8 cellular contexts compared by ENCODE assay signal in the genomic region with DNA sequence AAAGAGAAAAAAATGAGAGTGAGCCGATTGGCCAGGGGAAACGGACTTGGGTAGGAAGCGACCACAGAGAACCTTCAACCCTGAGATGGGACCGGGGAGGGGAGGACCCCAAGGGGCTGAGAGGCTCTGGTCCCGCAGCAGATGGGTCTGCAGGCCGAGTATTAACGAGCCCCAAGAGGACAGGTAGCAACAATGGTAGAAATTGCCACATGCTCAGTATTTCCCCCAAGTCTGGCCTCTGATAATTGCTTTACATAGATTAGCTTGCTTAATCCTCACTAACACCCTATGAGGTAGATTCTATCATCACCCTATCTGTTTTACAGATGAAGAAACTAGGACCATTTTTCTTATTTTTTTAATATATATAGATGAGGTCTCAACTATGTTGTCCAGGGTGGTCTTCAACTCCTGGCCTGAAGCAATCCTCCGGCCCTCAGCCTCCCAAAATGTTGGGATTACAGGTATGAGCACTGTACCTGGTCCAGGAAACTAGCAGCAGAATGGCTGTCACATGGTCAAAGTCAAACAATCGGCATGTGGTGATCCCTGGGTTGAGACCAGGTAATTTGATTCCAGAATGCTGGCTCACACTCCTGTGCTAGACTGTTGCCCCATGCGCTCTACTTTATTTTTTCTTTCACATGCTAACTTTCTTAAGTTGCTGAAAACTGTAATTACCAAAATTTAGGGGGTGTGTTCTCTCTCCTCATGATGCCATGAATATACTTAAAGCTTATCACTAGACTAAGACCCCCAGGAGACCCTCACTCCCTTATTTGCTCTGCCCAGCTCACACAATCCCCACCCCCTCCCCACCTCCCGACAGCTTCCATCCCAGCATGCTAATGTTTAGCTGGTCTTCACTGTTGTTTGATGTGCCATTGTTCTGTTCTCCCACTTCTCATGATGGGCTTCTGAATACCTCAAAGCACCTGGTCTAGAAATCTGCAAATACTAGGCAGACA.
DNase-seq lines count a peak whose midpoint lies in the region; ATAC-seq, FAIRE-seq and TF ChIP-seq lines count a peak whose summit lies in the region.

No MANE protein-coding gene starts in this region.

- H2AFZ ChIP-seq in OCI-LY7 (ENCODE audit: low read length): no peak overlapping the region

- ATAC-seq in GM21825 (IDR thresholded peaks at IDR 0.05; ENCODE audit: unreplicated experiment): peak; percentile 7

- H3K9me3 ChIP-seq in OCI-LY7 (ENCODE audit: low read length): no peaks in the 10 kb centered on the region

- no TSS peak for BruUV-seq in OCI-LY7 (replicated peaks; lab: Mats Ljungman, UMichigan)

- H3K27ac ChIP-seq in C4-2B (peak overlapping the region; percentile 51), OCI-LY7 (ENCODE audit: low read depth, low read length, poor library complexity, severe bottlenecking) (peak overlapping the region; percentile 39)

- H3K4me2 ChIP-seq in OCI-LY7 (ENCODE audit: low read length): no peak overlapping the region

- H3K36me3 ChIP-seq in OCI-LY7 (ENCODE audit: insufficient read depth, low read length): peaks cover 55% of the 10 kb centered on the region

- CTCF ChIA-PET in OCI-LY7 (lab: Charles Lee; ENCODE audit: unreplicated experiment): interaction anchor here (0.5 to 1.1 kb wide), 13 partner anchors 28 to 529 kb away, joined by 3 to 7 read pairs (median 3); no protein-coding TSS in a partner anchor

- TF ChIP-seq POLR2A in GM12892 (IDR thresholded peaks at IDR 0.05; ENCODE audit: low read depth, low read length): no peak

- no peak overlapping the region for H3K4me3 ChIP-seq in OCI-LY7 (ENCODE audit: low read depth, low read length, poor library complexity, severe bottlenecking)

- intact Hi-C loops in OCI-LY7 (cut with micrococcal nuclease; ENCODE audit: unreplicated experiment): loop anchor here (1.0 to 10.0 kb wide), 8 partner anchors 17 to 653 kb away; no protein-coding TSS in a partner anchor

- no peak for DNase-seq in OCI-LY7 (ENCODE audit: low spot score)
- peak; percentile 50 for DNase-seq in kidney tubule cell (ENCODE audit: low spot score)
- no peak for DNase-seq in SIG-M5 (lab: John Stamatoyannopoulos, UW)
- no peak for DNase-seq in GM12892 (ENCODE audit: insufficient read length)
- no peak for DNase-seq in AML-193 (lab: John Stamatoyannopoulos, UW)
- DNase-seq in stimulated activated CD4-positive, alpha-beta T cell treated with anti-CD3 and anti-CD28 coated beads, Interleukin-15, amount 100 ng/mL, for 24 hours: no peak

- POLR2A ChIA-PET in OCI-LY7 (lab: Charles Lee): interaction anchor here (0.5 to 4.5 kb wide), 20 partner anchors 10 to 550 kb away, joined by 3 to 35 read pairs (median 4); partner anchors contain the start of genes FHIP2A and TRUB1

- no peak for FAIRE-seq in GM12892 (lab: Jason Lieb, UNC)

- peaks cover 7% of the 10 kb centered on the region; the same call in 1 of the 2 replicates for H3K79me2 ChIP-seq in OCI-LY7 (ENCODE audit: insufficient read depth, low read depth, low read length)

- H3K4me1 ChIP-seq in OCI-LY7 (ENCODE audit: insufficient read depth, low read length, poor library complexity, severe bottlenecking): peaks cover 27% of the 10 kb centered on the region

- peaks cover 6% of the 10 kb centered on the region; the same call in 1 of the 2 replicates for H4K20me1 ChIP-seq in OCI-LY7 (ENCODE audit: insufficient read depth, low read length)

- H3K9me2 ChIP-seq in OCI-LY7 (ENCODE audit: insufficient read depth, low read length): no peaks in the 10 kb centered on the region

- TF ChIP-seq CTCF in C4-2B (conservative IDR thresholded peaks at IDR 0.05): no peak
- no peak for TF ChIP-seq CTCF in OCI-LY7 (conservative IDR thresholded peaks at IDR 0.05; ENCODE audit: low read length)
